ENCODE assay signal across 8 cellular contexts in the genomic region with DNA sequence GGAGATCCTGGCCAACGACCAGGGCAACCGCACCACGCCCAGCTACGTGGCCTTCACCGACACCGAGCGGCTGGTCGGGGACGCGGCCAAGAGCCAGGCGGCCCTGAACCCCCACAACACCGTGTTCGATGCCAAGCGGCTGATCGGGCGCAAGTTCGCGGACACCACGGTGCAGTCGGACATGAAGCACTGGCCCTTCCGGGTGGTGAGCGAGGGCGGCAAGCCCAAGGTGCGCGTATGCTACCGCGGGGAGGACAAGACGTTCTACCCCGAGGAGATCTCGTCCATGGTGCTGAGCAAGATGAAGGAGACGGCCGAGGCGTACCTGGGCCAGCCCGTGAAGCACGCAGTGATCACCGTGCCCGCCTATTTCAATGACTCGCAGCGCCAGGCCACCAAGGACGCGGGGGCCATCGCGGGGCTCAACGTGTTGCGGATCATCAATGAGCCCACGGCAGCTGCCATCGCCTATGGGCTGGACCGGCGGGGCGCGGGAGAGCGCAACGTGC. TPM values are rescaled to one million over a fixed set of nuclear protein-coding genes. Genes with fewer than 3 reads are reported as not detected.
A peak's percentile ranks its signal among the peaks of the same experiment; 100 is the strongest.
DNase-seq lines count a peak whose midpoint lies in the region; ATAC-seq and TF ChIP-seq lines count a peak whose summit lies in the region.
"Not testable (repeated sequence)": the region's sequence is repeated elsewhere in the genome, so short reads cannot be mapped to it uniquely, and the experiment has no call there.

No MANE protein-coding gene starts in this region.

- peaks cover 0 to 17% (median 0%) of the 10 kb centered on the region in 9 donors for H3K4me1 ChIP-seq in heart right ventricle
- H3K4me1 ChIP-seq in stomach, result peaks cover 0 to 13% (median 3%) of the 10 kb centered on the region in 4 donors

- peaks cover 0 to 15% (median 0%) of the 10 kb centered on the region in 9 donors for H3K36me3 ChIP-seq in heart right ventricle
- H3K36me3 ChIP-seq in stomach, result not testable (repeated sequence)

- POLR2A ChIA-PET in WTC11 (lab: Charles Lee), result not testable (repeated sequence)
- POLR2A ChIA-PET in MCF 10A (lab: Yijun Ruan, JAX), result interaction anchor here (1.2 to 1.6 kb wide), 5 partner anchors 9 to 225 kb away, joined by 3 to 11 read pairs (median 5); a partner anchor contains a TSS

- H3K4me1 Mint-ChIP-seq in WTC11; MCF 10A (ENCODE audit: insufficient read depth, unreplicated experiment); nephron: not testable (repeated sequence)

- in situ Hi-C loops in Caki2 (cut with HindIII; ENCODE audit: low pct_unique_long_range_greater_than_20kb, low sequenced_read_pairs), result not testable (repeated sequence)

- DNase-seq in Caki2 (ENCODE audit: low read depth) (peak; percentile 39), heart right ventricle (peak in 1 of 2 donors; percentile 18)
- DNase-seq in WTC11 (ENCODE audit: low spot score); MCF 10A (ENCODE audit: unreplicated experiment); stomach: not testable (repeated sequence)

- not testable (repeated sequence) for TF ChIP-seq EP300 in stomach (IDR thresholded peaks at IDR 0.05)

- H3K9me3 Mint-ChIP-seq in WTC11; MCF 10A (ENCODE audit: unreplicated experiment); nephron: not testable (repeated sequence)

- H3K27ac ChIP-seq in heart right ventricle (peak overlapping the region in 2 of 10 donors; percentile 4 to 79), stomach (peak overlapping the region in 4 of 5 donors; percentile 56 to 92 (median 74))

- H3K4me3 ChIP-seq in heart right ventricle (peak overlapping the region in 9 of 10 donors; percentile 62 to 89 (median 78)), stomach (peak overlapping the region; percentile 61 to 71 (median 66))

- not testable (repeated sequence) for H3K27ac Mint-ChIP-seq in WTC11, nephron
- peak overlapping the region; percentile 49 for H3K27ac Mint-ChIP-seq in MCF 10A (ENCODE audit: low read depth, unreplicated experiment)

- intact Hi-C loops in MCF 10A (cut with micrococcal nuclease); stomach (cut with DNase I; ENCODE audit: low total_unique reads): not testable (repeated sequence)
- intact Hi-C loops in heart right ventricle (cut with DNase I), result loop anchor here in 1 of 10 donors (5.0 kb wide), 1 partner anchor 88 kb away; no protein-coding TSS in a partner anchor

- not testable (repeated sequence) for TF ChIP-seq POLR2A in stomach (IDR thresholded peaks at IDR 0.05)

- H3K27me3 Mint-ChIP-seq in WTC11 (ENCODE audit: low read depth) (peaks cover 67% of the 10 kb centered on the region), nephron (ENCODE audit: low read depth) (peaks cover 64% of the 10 kb centered on the region)
- H3K27me3 Mint-ChIP-seq in MCF 10A (ENCODE audit: insufficient read depth, unreplicated experiment), result not testable (repeated sequence)

- TF ChIP-seq CTCF in WTC11 (IDR thresholded peaks at IDR 0.05); MCF 10A (IDR thresholded peaks at IDR 0.05; ENCODE audit: unreplicated experiment); heart right ventricle (IDR thresholded peaks at IDR 0.05); nephron (IDR thresholded peaks at IDR 0.05; ENCODE audit: unreplicated experiment in 3 of 3); stomach (IDR thresholded peaks at IDR 0.05): not testable (repeated sequence)

- peak overlapping the region; percentile 81 for H3K4me3 Mint-ChIP-seq in WTC11
- peak overlapping the region; percentile 80 for H3K4me3 Mint-ChIP-seq in MCF 10A (ENCODE audit: unreplicated experiment)
- peak overlapping the region; percentile 76 to 80 (median 80) for H3K4me3 Mint-ChIP-seq in nephron

- ATAC-seq in GM21423 (IDR thresholded peaks at IDR 0.05; ENCODE audit: unreplicated experiment) (peak; percentile 26), HG03378 (IDR thresholded peaks at IDR 0.05; ENCODE audit: unreplicated experiment) (peak; percentile 15), WTC11 (peak; percentile 46), heart right ventricle (peak; percentile 20 to 68 (median 34))

- not testable (repeated sequence) for H3K36me3 Mint-ChIP-seq in WTC11; nephron (ENCODE audit: low read depth)
- peaks cover 12% of the 10 kb centered on the region for H3K36me3 Mint-ChIP-seq in MCF 10A (ENCODE audit: insufficient read depth, unreplicated experiment)

- whole genome bisulfite sequencing in heart right ventricle, 2 donors, result 5 to 7% methylated on average over 28 to 37 of the region's 53 CpGs
- 0 to 20% (median 5%) methylated on average over 1 to 36 of the region's 53 CpGs for WGBS in stomach, 5 donors

- H3K9me3 ChIP-seq in heart right ventricle, stomach: not testable (repeated sequence)

- not testable (repeated sequence) for BruUV-seq in MCF 10A (replicated peaks; lab: Mats Ljungman, UMichigan)

- H3K27me3 ChIP-seq in heart right ventricle, stomach: not testable (repeated sequence)

- CTCF ChIA-PET in WTC11 (lab: Charles Lee), result not testable (repeated sequence)
- CTCF ChIA-PET in MCF 10A (lab: Yijun Ruan, JAX), result interaction anchor here (0.6 kb wide), 1 partner anchor 37 kb away, joined by 3 read pairs; no protein-coding TSS in a partner anchor

RNA-seq across cellular contexts. Expression of a gene that starts 0.5 kb away (rescaled TPM):
- total RNA-seq in Caki2 (2014; rRNA removed; shearing (Covaris generic); ENCODE audit: low replicate concordance), result 0.09 and 0.61 TPM in 2 replicates
- 0.16 to 0.22 TPM in 2 of 3 replicates, not detected in the other for total RNA-seq in WTC11 (2021)
- 0.28 and 0.52 TPM in 2 replicates for total RNA-seq in MCF 10A (2022)
- 1 to 10 TPM in 4 of 10 donors, under 1 TPM in 6; 0.13 to 5.6 (median 0.58) TPM for total RNA-seq in heart right ventricle
- polyA plus RNA-seq in heart right ventricle, result 1 to 10 TPM in 1 of 2 donors, under 1 TPM in 1; 0.73 to 1.7 TPM
- under 1 TPM in 3 of 5 donors, not detected in 2; 0.45 to 0.73 (median 0.58) TPM for total RNA-seq in stomach
- polyA plus RNA-seq in stomach, result 1 to 10 TPM in 1 of 3 donors, under 1 TPM in 2; 0.61 to 2.9 (median 0.98) TPM

RNA-seq across cellular contexts. Expression of a gene that starts 19.5 kb away (rescaled TPM):
- total RNA-seq in Caki2 (2014; rRNA removed; shearing (Covaris generic); ENCODE audit: low replicate concordance), result 0.17 TPM in 1 of 2 replicates, not detected in the other
- 0.74 to 1.1 TPM (median 0.80 TPM) in 3 replicates for total RNA-seq in WTC11 (2021)
- not detected in 2 replicates for total RNA-seq in MCF 10A (2022)
- 10 to 100 TPM in 5 of 10 donors, 1 to 10 TPM in 5; 4.2 to 66.0 (median 9.9) TPM for total RNA-seq in heart right ventricle
- polyA plus RNA-seq in heart right ventricle, result 10 to 100 TPM; 11.3 to 16.4 TPM
- total RNA-seq in stomach, result 10 to 100 TPM in 3 of 5 donors, 1 to 10 TPM in 2; 2.0 to 91.0 (median 24.3) TPM
- polyA plus RNA-seq in stomach, result 10 to 100 TPM in 2 of 3 donors, 1 to 10 TPM in 1; 4.5 to 26.6 (median 12.2) TPM

RNA-seq across cellular contexts. Expression of a gene that starts 24.8 kb away (rescaled TPM):
- not detected in 2 replicates for total RNA-seq in Caki2 (2014; rRNA removed; shearing (Covaris generic); ENCODE audit: low replicate concordance)
- total RNA-seq in WTC11 (2021) (0.11 to 0.32 TPM (median 0.11 TPM) in 3 replicates), MCF 10A (2022) (not detected in 2 replicates), heart right ventricle (100 to 1,000 TPM in 1 of 10 donors, 10 to 100 TPM in 3, 1 to 10 TPM in 6; 1.9 to 120 (median 6.2) TPM), stomach (10 to 100 TPM in 2 of 5 donors, 1 to 10 TPM in 2, not detected in 1; 2.2 to 13.5 (median 9.8) TPM)
- polyA plus RNA-seq in heart right ventricle (10 to 100 TPM in 1 of 2 donors, 1 to 10 TPM in 1; 5.6 to 10.7 TPM), stomach (10 to 100 TPM in 1 of 3 donors, 1 to 10 TPM in 2; 2.8 to 18.0 (median 5.8) TPM)
